Comparison of ENCODE assay signal across 9 cellular contexts in genomic region chrX:57528670-57529255, GRCh38.
DNase-seq lines count a peak whose midpoint lies in the region; ATAC-seq and FAIRE-seq lines count a peak whose summit lies in the region.
"Had no signal": no experiment of that assay in that cellular context is flagged by ENCODE, and none has a peak within 500 bp of the region (broad histone marks: within the 10 kb centered on the region; RNA-seq: fewer than 3 reads in every experiment).

No MANE protein-coding gene starts in this region.

- DNase-seq in stimulated activated CD4-positive, alpha-beta T cell treated with anti-CD3 and anti-CD28 coated beads, Interleukin-4, amount 100 ng/mL, for 1 hour: peak; percentile 3
- no peak for DNase-seq in stimulated activated CD4-positive, alpha-beta T cell treated with anti-CD3 and anti-CD28 coated beads, Interleukin-4, amount 100 ng/mL, for 24 hours
- peak; percentile 0 for DNase-seq in NCI-H146 treated with DMSO at 0.1 percent for 48 hours (lab: John Stamatoyannopoulos, UW; ENCODE audit: unreplicated experiment)
- DNase-seq in effector memory CD8-positive, alpha-beta T cell: peak in 2 of 3 experiments; percentile 1 to 8
- DNase-seq in urothelium cell line (ENCODE audit: low spot score): peak; percentile 12
- DNase-seq in NCI-H510A treated with DMSO at 0.1 percent for 48 hours (lab: John Stamatoyannopoulos, UW): no peak
- DNase-seq in activated effector memory CD4-positive, alpha-beta T cell treated with anti-CD3 and anti-CD28 coated beads, Interleukin-2, amount 50 U/mL, for 16 hours: no peak
- DNase-seq: naive B cell had no signal

- peak; percentile 21 for ATAC-seq in effector memory CD8-positive, alpha-beta T cell (replicated peaks)
- ATAC-seq in GM21576 (IDR thresholded peaks at IDR 0.05; ENCODE audit: unreplicated experiment): no peak

- no peaks in the 10 kb centered on the region for H3K27me3 Mint-ChIP-seq in effector memory CD8-positive, alpha-beta T cell

- H3K36me3 Mint-ChIP-seq in effector memory CD8-positive, alpha-beta T cell (ENCODE audit: insufficient read depth): no peaks in the 10 kb centered on the region
- H3K36me3 Mint-ChIP-seq: naive B cell had no signal

- H3K4me1 Mint-ChIP-seq in effector memory CD8-positive, alpha-beta T cell (ENCODE audit: low read depth in 2 of 2): no peaks in the 10 kb centered on the region
- H3K4me1 Mint-ChIP-seq: naive B cell had no signal

- no peak overlapping the region for H3K4me3 Mint-ChIP-seq in effector memory CD8-positive, alpha-beta T cell
- H3K4me3 Mint-ChIP-seq: naive B cell had no signal

- no peak overlapping the region for H3K27ac Mint-ChIP-seq in effector memory CD8-positive, alpha-beta T cell
- H3K27ac Mint-ChIP-seq: naive B cell had no signal

- no peak for FAIRE-seq in urothelium cell line (lab: Jason Lieb, UNC)

- H3K9me3 Mint-ChIP-seq in effector memory CD8-positive, alpha-beta T cell: no peaks in the 10 kb centered on the region

Comparison
In these comparisons a context has a peak if more than half of its experiments do, and no peak if none do; other contexts are left out.
1. DNase-seq: peak in stimulated activated CD4-positive, alpha-beta T cell treated with anti-CD3 and anti-CD28 coated beads, Interleukin-4, amount 100 ng/mL, for 1 hour (single experiment), NCI-H146 treated with DMSO at 0.1 percent for 48 hours (single experiment), effector memory CD8-positive, alpha-beta T cell (2 of 3) and urothelium cell line (single experiment); none in stimulated activated CD4-positive, alpha-beta T cell treated with anti-CD3 and anti-CD28 coated beads, Interleukin-4, amount 100 ng/mL, for 24 hours (single experiment), NCI-H510A treated with DMSO at 0.1 percent for 48 hours (single experiment) and activated effector memory CD4-positive, alpha-beta T cell treated with anti-CD3 and anti-CD28 coated beads, Interleukin-2, amount 50 U/mL, for 16 hours (single experiment).